27 cellular contexts compared by ENCODE assay signal in the genomic region with DNA sequence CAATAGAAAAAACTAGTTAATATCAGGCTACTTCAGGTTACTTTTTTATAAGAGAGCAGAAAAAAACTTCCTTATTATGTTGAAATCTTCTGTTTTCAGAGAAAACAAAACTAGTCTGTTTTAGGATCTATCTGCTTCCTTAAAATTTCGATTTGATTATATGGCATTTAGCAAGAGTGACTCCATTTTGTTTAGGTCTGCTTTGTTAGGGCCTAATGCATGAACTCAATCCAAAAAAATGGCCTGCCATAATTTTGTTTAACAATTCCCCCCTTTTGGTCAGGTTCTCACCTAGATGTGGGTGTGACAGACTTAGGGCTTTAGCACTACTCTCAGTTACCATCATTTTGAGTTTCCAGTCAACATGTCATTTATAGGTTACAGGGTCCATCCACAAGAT.
"Had no signal": no experiment of that assay in that cellular context is flagged by ENCODE, and none has a peak within 500 bp of the region (broad histone marks: within the 10 kb centered on the region; RNA-seq: fewer than 3 reads in every experiment).

No MANE protein-coding gene starts in this region.

- H3K27ac ChIP-seq: stomach, suprapubic skin, testis, thoracic aorta, thyroid gland, tibial artery, tibial nerve, transverse colon, upper lobe of left lung, upper lobe of right lung, uterus, vagina had no signal

- ATAC-seq: stimulated activated effector memory CD8-positive, alpha-beta T cell treated with anti-CD3 and anti-CD28 coated beads, Interleukin-12 subunit alpha, Interleukin-12 subunit beta, amount 100 ng/mL, for 72 hours; stimulated activated memory B cell treated with anti-CD40 and anti-IgM and Interleukin-4, amounts not matched to agents 10 μg/mL and 1 μg/mL and 100 μg/mL, for 72 hours; stimulated activated naive B cell treated with anti-CD40 and anti-IgM and Interleukin-4, amounts not matched to agents 10 μg/mL and 1 μg/mL and 100 μg/mL, for 72 hours; stimulated activated naive CD8-positive, alpha-beta T cell treated with anti-CD3 and anti-CD28 coated beads, Interleukin-15, amount 100 ng/mL, for 72 hours; stimulated activated naive CD8-positive, alpha-beta T cell treated with anti-CD3 and anti-CD28 coated beads, Interleukin-15, Interleukin-2, amounts not matched to agents 100 U/mL and 50 U/mL, for 24 hours; upper lobe of right lung had no signal

- FAIRE-seq: urothelium cell line had no signal

- H3K27me3 ChIP-seq: stomach, suprapubic skin, testis, thyroid gland, tibial artery, tibial nerve, transverse colon, upper lobe of left lung, upper lobe of right lung, uterus, vagina had no signal

- H3K36me3 ChIP-seq: stomach, suprapubic skin, thoracic aorta, thyroid gland, tibial artery, tibial nerve, transverse colon, upper lobe of left lung, upper lobe of right lung, uterus, vagina had no signal

- H3K4me3 ChIP-seq: stomach, suprapubic skin, testis, thoracic aorta, thyroid gland, tibial artery, tibial nerve, transverse colon, upper lobe of left lung, upper lobe of right lung, uterus, vagina had no signal

- H3K9me3 ChIP-seq: stomach, suprapubic skin, testis, thoracic aorta, thyroid gland, tibial artery, tibial nerve, transverse colon, upper lobe of left lung, upper lobe of right lung, uterus, vagina had no signal

- DNase-seq: stimulated activated CD4-positive, alpha-beta T cell treated with anti-CD3 and anti-CD28 coated beads, Interleukin-2, amount 100 ng/mL, for 48 hours; stimulated activated CD4-positive, alpha-beta T cell treated with anti-CD3 and anti-CD28 coated beads, Interleukin-4, amount 100 ng/mL, for 1 hour; stimulated activated CD4-positive, alpha-beta T cell treated with anti-CD3 and anti-CD28 coated beads, Interleukin-4, amount 100 ng/mL, for 24 hours; stimulated activated CD4-positive, alpha-beta T cell treated with anti-CD3 and anti-CD28 coated beads, Interleukin-4, amount 100 ng/mL, for 4 hours; stimulated activated CD8-positive, alpha-beta memory T cell treated with anti-CD3 and anti-CD28 coated beads, Interleukin-4, amount 100 ng/mL, for 48 hours; stimulated activated naive B cell treated with anti-CD40 and anti-IgM and Interleukin-4, amounts not matched to agents 10 μg/mL and 1 μg/mL and 100 μg/mL, for 72 hours; stimulated activated naive CD4-positive, alpha-beta T cell; stimulated activated naive CD4-positive, alpha-beta T cell treated with Interleukin-2 at 50 U/mL for 16 hours; stimulated activated naive CD8-positive, alpha-beta T cell treated with anti-CD3 and anti-CD28 coated beads, Interleukin-15, amount 100 ng/mL, for 72 hours; stimulated activated naive CD8-positive, alpha-beta T cell treated with anti-CD3 and anti-CD28 coated beads, Interleukin-15, Interleukin-2, amounts not matched to agents 100 U/mL and 50 U/mL, for 24 hours; stomach; substantia nigra; testis; thyroid gland; tibial artery; transverse colon; trophoblast cell; upper lobe of left lung; upper lobe of right lung; uterus had no signal

- H3K4me1 ChIP-seq: stomach, suprapubic skin, testis, thyroid gland, tibial artery, tibial nerve, transverse colon, upper lobe of left lung, upper lobe of right lung, uterus, vagina had no signal
